Comparison of ENCODE assay signal across 1 cellular context in the genomic region with DNA sequence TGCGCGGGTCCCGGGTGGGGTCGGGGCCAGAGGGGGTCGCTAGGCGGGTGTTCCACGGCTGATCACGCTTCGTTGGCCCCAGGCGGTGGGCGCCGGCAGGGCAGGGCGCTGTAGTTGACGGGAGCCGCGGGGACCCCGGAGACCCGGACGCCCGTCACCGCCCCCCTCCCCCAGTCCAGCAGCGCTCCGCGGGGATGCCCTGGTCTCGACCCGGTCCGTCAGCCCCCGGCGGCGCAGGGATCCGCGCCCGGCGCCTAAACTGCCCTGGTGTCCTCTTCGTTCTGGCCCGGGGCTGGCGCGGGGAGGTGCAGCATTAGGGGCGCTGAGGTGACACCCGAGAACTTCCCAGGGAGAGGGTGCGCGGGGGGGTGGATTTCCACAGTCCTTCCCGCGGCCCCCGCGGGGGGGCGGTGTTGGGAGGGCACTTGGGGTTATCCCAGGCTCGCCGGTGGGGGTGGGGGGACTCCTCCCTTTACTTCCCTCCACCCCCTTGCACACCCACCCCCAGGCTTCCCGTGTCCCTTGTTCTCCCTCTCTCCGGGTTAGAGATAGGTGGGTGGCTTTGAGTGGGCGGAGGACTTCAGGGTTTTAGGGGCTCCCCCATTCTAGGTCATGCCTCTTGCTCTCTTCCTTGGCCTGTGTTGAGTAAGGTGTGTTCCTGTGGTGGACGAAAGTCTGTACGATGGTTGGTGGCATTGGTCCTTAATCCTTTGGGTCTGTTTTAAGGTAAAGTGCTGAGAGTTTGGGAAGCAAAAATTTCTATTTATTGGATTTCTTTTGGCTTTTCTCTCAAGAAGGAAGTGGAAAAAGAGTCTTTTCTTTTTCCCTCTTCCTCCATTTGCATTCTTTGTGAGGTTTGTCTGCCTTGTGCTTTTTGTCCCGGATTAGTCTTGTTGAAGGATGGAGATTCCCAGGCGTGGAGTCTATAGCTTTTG.
A peak's percentile ranks its signal among the peaks of the same experiment; 100 is the strongest.
TF ChIP-seq lines count a peak whose summit lies in the region.

No MANE protein-coding gene starts in this region.

TF ChIP-seq in HEK293, 187 proteins besides CTCF, POLR2A, EP300 and RAD21 (continued from another document and continues in another):
- TF ChIP-seq REST (tag by site-specific recombination; IDR thresholded peaks at IDR 0.05) (no peak), KLF16 (tag by site-specific recombination; IDR thresholded peaks at IDR 0.05) (0 out of 2 replicates have a peak, but pooled peaks have one; percentile 23), ZNF544 (tag by site-specific recombination; IDR thresholded peaks at IDR 0.05) (no peak), ZNF830 (tag by site-specific recombination; IDR thresholded peaks at IDR 0.05; ENCODE audit: low read depth) (no peak), ZNF433 (tag by site-specific recombination; IDR thresholded peaks at IDR 0.05; ENCODE audit: low read depth) (no peak), ZNF501 (tag by site-specific recombination; IDR thresholded peaks at IDR 0.05) (no peak), HOXC10 (CRISPR knock-in tag; IDR thresholded peaks at IDR 0.05) (no peak), ZIC2 (tag by site-specific recombination; IDR thresholded peaks at IDR 0.05) (peak; percentile 84), ZNF692 (tag by site-specific recombination; IDR thresholded peaks at IDR 0.05) (no peak), ZNF660 (tag by site-specific recombination; IDR thresholded peaks at IDR 0.05) (no peak), ZNF785 (tag by site-specific recombination; IDR thresholded peaks at IDR 0.05) (no peak), ZNF654 (tag by site-specific recombination; IDR thresholded peaks at IDR 0.05; ENCODE audit: low read depth) (no peak), PRDM2 (tag by site-specific recombination; IDR thresholded peaks at IDR 0.05; ENCODE audit: borderline replicate concordance) (no peak), SCRT1 (tag by site-specific recombination; IDR thresholded peaks at IDR 0.05; ENCODE audit: borderline replicate concordance) (no peak), ZNF843 (tag by site-specific recombination; IDR thresholded peaks at IDR 0.05) (no peak), ZNF777 (tag by site-specific recombination; IDR thresholded peaks at IDR 0.05; ENCODE audit: borderline replicate concordance) (no peak), ZNF398 (tag by site-specific recombination; IDR thresholded peaks at IDR 0.05) (peak; percentile 91), MYNN (tag by site-specific recombination; IDR thresholded peaks at IDR 0.05; ENCODE audit: borderline replicate concordance) (no peak), ZNF311 (tag by site-specific recombination; IDR thresholded peaks at IDR 0.05; ENCODE audit: borderline replicate concordance) (no peak), ZNF792 (tag by site-specific recombination; IDR thresholded peaks at IDR 0.05) (no peak), ZNF404 (tag by site-specific recombination; IDR thresholded peaks at IDR 0.05) (no peak), ZNF585B (tag by site-specific recombination; IDR thresholded peaks at IDR 0.05) (no peak), ZNF391 (tag by site-specific recombination; IDR thresholded peaks at IDR 0.05; ENCODE audit: borderline replicate concordance, low read depth) (no peak), ZNF112 (tag by site-specific recombination; IDR thresholded peaks at IDR 0.05) (no peak), ZNF555 (tag by site-specific recombination; conservative IDR thresholded peaks at IDR 0.05) (no peak), ZNF292 (tag by site-specific recombination; IDR thresholded peaks at IDR 0.05; ENCODE audit: borderline replicate concordance, low read depth) (no peak)
- TF ChIP-seq, protein P1, sequence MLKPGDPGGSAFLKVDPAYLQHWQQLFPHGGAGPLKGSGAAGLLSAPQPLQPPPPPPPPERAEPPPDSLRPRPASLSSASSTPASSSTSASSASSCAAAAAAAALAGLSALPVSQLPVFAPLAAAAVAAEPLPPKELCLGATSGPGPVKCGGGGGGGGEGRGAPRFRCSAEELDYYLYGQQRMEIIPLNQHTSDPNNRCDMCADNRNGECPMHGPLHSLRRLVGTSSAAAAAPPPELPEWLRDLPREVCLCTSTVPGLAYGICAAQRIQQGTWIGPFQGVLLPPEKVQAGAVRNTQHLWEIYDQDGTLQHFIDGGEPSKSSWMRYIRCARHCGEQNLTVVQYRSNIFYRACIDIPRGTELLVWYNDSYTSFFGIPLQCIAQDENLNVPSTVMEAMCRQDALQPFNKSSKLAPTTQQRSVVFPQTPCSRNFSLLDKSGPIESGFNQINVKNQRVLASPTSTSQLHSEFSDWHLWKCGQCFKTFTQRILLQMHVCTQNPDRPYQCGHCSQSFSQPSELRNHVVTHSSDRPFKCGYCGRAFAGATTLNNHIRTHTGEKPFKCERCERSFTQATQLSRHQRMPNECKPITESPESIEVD (tag by site-specific recombination; IDR thresholded peaks at IDR 0.05), result no peak
- TF ChIP-seq, protein P2, sequence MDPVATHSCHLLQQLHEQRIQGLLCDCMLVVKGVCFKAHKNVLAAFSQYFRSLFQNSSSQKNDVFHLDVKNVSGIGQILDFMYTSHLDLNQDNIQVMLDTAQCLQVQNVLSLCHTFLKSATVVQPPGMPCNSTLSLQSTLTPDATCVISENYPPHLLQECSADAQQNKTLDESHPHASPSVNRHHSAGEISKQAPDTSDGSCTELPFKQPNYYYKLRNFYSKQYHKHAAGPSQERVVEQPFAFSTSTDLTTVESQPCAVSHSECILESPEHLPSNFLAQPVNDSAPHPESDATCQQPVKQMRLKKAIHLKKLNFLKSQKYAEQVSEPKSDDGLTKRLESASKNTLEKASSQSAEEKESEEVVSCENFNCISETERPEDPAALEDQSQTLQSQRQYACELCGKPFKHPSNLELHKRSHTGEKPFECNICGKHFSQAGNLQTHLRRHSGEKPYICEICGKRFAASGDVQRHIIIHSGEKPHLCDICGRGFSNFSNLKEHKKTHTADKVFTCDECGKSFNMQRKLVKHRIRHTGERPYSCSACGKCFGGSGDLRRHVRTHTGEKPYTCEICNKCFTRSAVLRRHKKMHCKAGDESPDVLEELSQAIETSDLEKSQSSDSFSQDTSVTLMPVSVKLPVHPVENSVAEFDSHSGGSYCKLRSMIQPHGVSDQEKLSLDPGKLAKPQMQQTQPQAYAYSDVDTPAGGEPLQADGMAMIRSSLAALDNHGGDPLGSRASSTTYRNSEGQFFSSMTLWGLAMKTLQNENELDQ (tag by site-specific recombination; IDR thresholded peaks at IDR 0.05; ENCODE audit: low read depth), result no peak
- TF ChIP-seq, protein P3, sequence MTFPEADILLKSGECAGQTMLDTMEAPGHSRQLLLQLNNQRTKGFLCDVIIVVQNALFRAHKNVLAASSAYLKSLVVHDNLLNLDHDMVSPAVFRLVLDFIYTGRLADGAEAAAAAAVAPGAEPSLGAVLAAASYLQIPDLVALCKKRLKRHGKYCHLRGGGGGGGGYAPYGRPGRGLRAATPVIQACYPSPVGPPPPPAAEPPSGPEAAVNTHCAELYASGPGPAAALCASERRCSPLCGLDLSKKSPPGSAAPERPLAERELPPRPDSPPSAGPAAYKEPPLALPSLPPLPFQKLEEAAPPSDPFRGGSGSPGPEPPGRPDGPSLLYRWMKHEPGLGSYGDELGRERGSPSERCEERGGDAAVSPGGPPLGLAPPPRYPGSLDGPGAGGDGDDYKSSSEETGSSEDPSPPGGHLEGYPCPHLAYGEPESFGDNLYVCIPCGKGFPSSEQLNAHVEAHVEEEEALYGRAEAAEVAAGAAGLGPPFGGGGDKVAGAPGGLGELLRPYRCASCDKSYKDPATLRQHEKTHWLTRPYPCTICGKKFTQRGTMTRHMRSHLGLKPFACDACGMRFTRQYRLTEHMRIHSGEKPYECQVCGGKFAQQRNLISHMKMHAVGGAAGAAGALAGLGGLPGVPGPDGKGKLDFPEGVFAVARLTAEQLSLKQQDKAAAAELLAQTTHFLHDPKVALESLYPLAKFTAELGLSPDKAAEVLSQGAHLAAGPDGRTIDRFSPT (tag by site-specific recombination; IDR thresholded peaks at IDR 0.05), result no peak
- TF ChIP-seq, protein P4, sequence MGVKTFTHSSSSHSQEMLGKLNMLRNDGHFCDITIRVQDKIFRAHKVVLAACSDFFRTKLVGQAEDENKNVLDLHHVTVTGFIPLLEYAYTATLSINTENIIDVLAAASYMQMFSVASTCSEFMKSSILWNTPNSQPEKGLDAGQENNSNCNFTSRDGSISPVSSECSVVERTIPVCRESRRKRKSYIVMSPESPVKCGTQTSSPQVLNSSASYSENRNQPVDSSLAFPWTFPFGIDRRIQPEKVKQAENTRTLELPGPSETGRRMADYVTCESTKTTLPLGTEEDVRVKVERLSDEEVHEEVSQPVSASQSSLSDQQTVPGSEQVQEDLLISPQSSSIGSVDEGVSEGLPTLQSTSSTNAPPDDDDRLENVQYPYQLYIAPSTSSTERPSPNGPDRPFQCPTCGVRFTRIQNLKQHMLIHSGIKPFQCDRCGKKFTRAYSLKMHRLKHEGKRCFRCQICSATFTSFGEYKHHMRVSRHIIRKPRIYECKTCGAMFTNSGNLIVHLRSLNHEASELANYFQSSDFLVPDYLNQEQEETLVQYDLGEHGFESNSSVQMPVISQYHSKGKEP (tag by site-specific recombination; IDR thresholded peaks at IDR 0.05), result no peak
